13 cellular contexts compared by ENCODE assay signal in genomic region chr7:28539289-28539981, GRCh38.
DNase-seq lines count a peak whose midpoint lies in the region; ATAC-seq, FAIRE-seq and TF ChIP-seq lines count a peak whose summit lies in the region.
"Had no signal": no experiment of that assay in that cellular context is flagged by ENCODE, and none has a peak within 500 bp of the region (broad histone marks: within the 10 kb centered on the region; RNA-seq: fewer than 3 reads in every experiment).

No MANE protein-coding gene starts in this region.

- no peak overlapping the region for H3K4me3 Mint-ChIP-seq in stimulated activated memory B cell treated with anti-CD40 and anti-IgM and Interleukin-4, amounts not matched to agents 10 μg/mL and 1 μg/mL and 100 μg/mL, for 72 hours
- H3K4me3 Mint-ChIP-seq: nephron had no signal

- H3K4me1 Mint-ChIP-seq in stimulated activated memory B cell treated with anti-CD40 and anti-IgM and Interleukin-4, amounts not matched to agents 10 μg/mL and 1 μg/mL and 100 μg/mL, for 72 hours: peaks cover under 1% of the 10 kb centered on the region

- peak; percentile 83 for ATAC-seq in GM18873 (IDR thresholded peaks at IDR 0.05; ENCODE audit: low FRiP score, unreplicated experiment)
- ATAC-seq in GM21526 (IDR thresholded peaks at IDR 0.05; ENCODE audit: low FRiP score, unreplicated experiment): peak; percentile 94
- peak; percentile 96 for ATAC-seq in HG03064 (IDR thresholded peaks at IDR 0.05; ENCODE audit: low read depth, unreplicated experiment)
- ATAC-seq in stimulated activated memory B cell treated with anti-CD40 and anti-IgM and Interleukin-4, amounts not matched to agents 10 μg/mL and 1 μg/mL and 100 μg/mL, for 72 hours: peak; percentile 85

- H3K27me3 Mint-ChIP-seq in stimulated activated memory B cell treated with anti-CD40 and anti-IgM and Interleukin-4, amounts not matched to agents 10 μg/mL and 1 μg/mL and 100 μg/mL, for 72 hours: peaks cover 14% of the 10 kb centered on the region

- no peak overlapping the region for H3K27ac Mint-ChIP-seq in stimulated activated memory B cell treated with anti-CD40 and anti-IgM and Interleukin-4, amounts not matched to agents 10 μg/mL and 1 μg/mL and 100 μg/mL, for 72 hours
- H3K27ac Mint-ChIP-seq: nephron had no signal

- DNase-seq in D721Med (ENCODE audit: insufficient read length, low spot score) (no peak), inferior parietal cortex (ENCODE audit: extremely low spot score) (no peak), LoVo (ENCODE audit: low spot score) (no peak)
- DNase-seq: activated CD4-positive, alpha-beta T cell treated with anti-CD3 and anti-CD28 coated beads for 48 hours; activated naive CD4-positive, alpha-beta T cell; kidney glomerular epithelial cell; NCI-H1694 treated with DMSO at 0.1 percent for 48 hours; SW 1271 had no signal

- no peaks in the 10 kb centered on the region for H3K36me3 Mint-ChIP-seq in stimulated activated memory B cell treated with anti-CD40 and anti-IgM and Interleukin-4, amounts not matched to agents 10 μg/mL and 1 μg/mL and 100 μg/mL, for 72 hours

- no peak for TF ChIP-seq CTCF in D721Med (IDR thresholded peaks at IDR 0.05; ENCODE audit: insufficient read depth, missing control alignments)

- no peaks in the 10 kb centered on the region for H3K9me3 Mint-ChIP-seq in stimulated activated memory B cell treated with anti-CD40 and anti-IgM and Interleukin-4, amounts not matched to agents 10 μg/mL and 1 μg/mL and 100 μg/mL, for 72 hours
- H3K9me3 Mint-ChIP-seq: nephron had no signal

- no peak for FAIRE-seq in D721Med (lab: Jason Lieb, UNC)
